ENCODE assay signal across 8 cellular contexts in the genomic region with DNA sequence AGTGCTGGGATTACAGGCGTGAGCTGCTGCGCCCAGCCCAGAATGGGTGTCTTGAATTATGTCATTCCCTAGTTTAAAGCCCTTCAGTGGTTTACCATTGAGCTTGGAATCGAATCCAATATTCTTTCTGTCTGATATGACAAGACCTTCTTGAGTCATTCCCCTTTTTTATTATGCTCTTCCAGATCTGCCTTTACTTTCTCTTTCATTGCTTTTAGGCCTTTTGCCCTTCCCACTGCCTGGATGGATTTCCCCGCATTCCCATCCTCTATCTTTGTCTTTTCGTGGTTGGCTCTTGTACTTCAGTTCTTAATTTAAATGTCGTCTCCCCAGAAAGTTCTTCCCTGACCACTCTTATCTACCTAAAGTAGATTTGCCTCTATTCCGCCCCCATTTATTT. TPM values are rescaled to one million over a fixed set of nuclear protein-coding genes. Genes with fewer than 3 reads are reported as not detected.
DNase-seq lines count a peak whose midpoint lies in the region; ATAC-seq and TF ChIP-seq lines count a peak whose summit lies in the region.
"Had no signal": no experiment of that assay in that cellular context is flagged by ENCODE, and none has a peak within 500 bp of the region (broad histone marks: within the 10 kb centered on the region; RNA-seq: fewer than 3 reads in every experiment).

No MANE protein-coding gene starts in this region.

- peaks cover 0 to 4% (median 0%) of the 10 kb centered on the region in 3 donors for H3K36me3 ChIP-seq in esophagus squamous epithelium

- no peaks in the 10 kb centered on the region for H3K9me3 ChIP-seq in esophagus squamous epithelium

- CTCF ChIA-PET in RWPE1 (lab: Yijun Ruan, JAX), result no interaction called here

- DNase-seq in RWPE1 (ENCODE audit: low spot score), result no peak
- DNase-seq in esophagus squamous epithelium (lab: John Stamatoyannopoulos, UW), result no peak
- no peak for DNase-seq in middle frontal gyrus (ENCODE audit: extremely low spot score, low spot score)
- no peak for DNase-seq in left lobe of liver (ENCODE audit: low spot score)
- DNase-seq: Kasumi-1 had no signal

- peaks cover 48 to 92% (median 78%) of the 10 kb centered on the region in 3 donors for H3K4me1 ChIP-seq in esophagus squamous epithelium

- POLR2A ChIA-PET in RWPE1 (lab: Yijun Ruan, JAX; ENCODE audit: low non-redundant PET), result no interaction called here

- H3K4me3 ChIP-seq in GM08714 (ENCODE audit: low read length) (peak overlapping the region; percentile 87; the same call in 1 of the 2 replicates), esophagus squamous epithelium (peak overlapping the region; percentile 68 to 99 (median 79)), skin epidermis (peak overlapping the region in 5 of 7 experiments; percentile 81 to 94 (median 89))

- TF ChIP-seq CTCF in RWPE1 (conservative IDR thresholded peaks at IDR 0.05; ENCODE audit: low read depth) (no peak), esophagus squamous epithelium (IDR thresholded peaks at IDR 0.05) (no peak)

- no peaks in the 10 kb centered on the region for H3K27me3 ChIP-seq in esophagus squamous epithelium

- intact Hi-C loops in esophagus squamous epithelium (cut with DNase I), result no loop called here

- ATAC-seq in GM18502 (IDR thresholded peaks at IDR 0.05; ENCODE audit: poor library complexity, unreplicated experiment) (no peak), left lobe of liver (no peak)

- WGBS in esophagus squamous epithelium, 2 donors, result 49 to 53% methylated on average over 7 of the region's 7 CpGs

- TF ChIP-seq POLR2A in esophagus squamous epithelium (IDR thresholded peaks at IDR 0.05), result no peak

- H3K27ac ChIP-seq in RWPE1, result peak overlapping the region; percentile 83
- peak overlapping the region in 3 of 4 donors; percentile 88 to 100 (median 92) for H3K27ac ChIP-seq in esophagus squamous epithelium
- H3K27ac ChIP-seq in skin epidermis, result peak overlapping the region in 11 of 21 experiments; percentile 29 to 99 (median 94)

RNA-seq across cellular contexts. Expression of a gene that starts 1.6 kb away (rescaled TPM):
- total RNA-seq in esophagus squamous epithelium (10 to 100 TPM; 37.0 to 56.9 (median 44.4) TPM), left lobe of liver (9.8 TPM)

RNA-seq across cellular contexts. Expression of a gene that starts 18.3 kb away (rescaled TPM):
- total RNA-seq in esophagus squamous epithelium (10 to 100 TPM; 12.6 to 36.6 (median 26.4) TPM), left lobe of liver (7.6 TPM)
